ENCODE assay signal across 9 cellular contexts in the genomic region with DNA sequence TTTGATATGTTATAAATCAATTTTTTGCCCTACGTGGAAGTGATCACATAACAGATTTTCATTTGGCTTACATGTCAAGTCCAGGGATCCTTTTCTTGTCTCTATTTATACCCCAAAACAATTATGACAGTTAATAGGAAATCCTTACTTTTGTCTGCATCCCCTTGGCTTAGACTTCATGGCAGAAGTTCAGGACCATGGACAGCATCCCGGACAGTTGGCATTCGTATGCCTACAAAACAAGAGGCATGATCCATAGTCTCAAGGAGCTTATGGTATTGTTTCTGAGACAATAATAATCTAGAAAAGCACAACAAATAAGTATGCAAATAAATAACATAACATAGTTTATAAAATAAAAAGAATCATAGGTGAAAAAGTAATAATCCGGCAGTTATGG.
DNase-seq lines count a peak whose midpoint lies in the region; ATAC-seq, FAIRE-seq and TF ChIP-seq lines count a peak whose summit lies in the region.
"Had no signal": no experiment of that assay in that cellular context is flagged by ENCODE, and none has a peak within 500 bp of the region (broad histone marks: within the 10 kb centered on the region; RNA-seq: fewer than 3 reads in every experiment).

No MANE protein-coding gene starts in this region.

- no peak overlapping the region for H2BK5ac ChIP-seq in mesenchymal stem cell (ENCODE audit: low read depth, low read length, poor library complexity, severe bottlenecking)

- H2AK5ac ChIP-seq in mesenchymal stem cell (ENCODE audit: low read length, severe bottlenecking) = no peak overlapping the region

- H3K27me3 ChIP-seq in Karpas-422 (ENCODE audit: low read length) = no peaks in the 10 kb centered on the region
- no peaks in the 10 kb centered on the region for H3K27me3 ChIP-seq in mesenchymal stem cell (ENCODE audit: control insufficient read depth in 1 of 2, insufficient read depth in 1 of 2, low read length in 2 of 2)

- H4K91ac ChIP-seq in mesenchymal stem cell (ENCODE audit: low read length) = no peak overlapping the region

- H3K18ac ChIP-seq in mesenchymal stem cell (ENCODE audit: low read depth in 1 of 2, low read length in 2 of 2) = no peak overlapping the region

- H3K4ac ChIP-seq in mesenchymal stem cell (ENCODE audit: low read depth in 1 of 2, low read length in 2 of 2) = no peak overlapping the region

- H3K27ac ChIP-seq in Karpas-422 (ENCODE audit: low read length) (no peak overlapping the region), mesenchymal stem cell (ENCODE audit: low read length, poor library complexity, severe bottlenecking) (no peak overlapping the region)

- no peak overlapping the region for H2BK15ac ChIP-seq in mesenchymal stem cell (ENCODE audit: low read depth, poor library complexity, severe bottlenecking)

- H3K79me1 ChIP-seq in mesenchymal stem cell (replicated peaks; ENCODE audit: low read length, poor library complexity, severe bottlenecking) = no peaks in the 10 kb centered on the region

- H2BK12ac ChIP-seq in mesenchymal stem cell (ENCODE audit: low read length in 2 of 2) = no peak overlapping the region

- no peak overlapping the region for H3K14ac ChIP-seq in mesenchymal stem cell (ENCODE audit: low read length in 2 of 2)

- no peak for FAIRE-seq in RCC 7860 (lab: Jason Lieb, UNC)
- FAIRE-seq: TTC549 had no signal

- H3K9me3 ChIP-seq in Karpas-422 (ENCODE audit: low read length) = peaks cover 4% of the 10 kb centered on the region; the same call in 1 of the 2 replicates
- peaks cover 4% of the 10 kb centered on the region for H3K9me3 ChIP-seq in mesenchymal stem cell (ENCODE audit: control insufficient read depth, low read length)

- no peak overlapping the region for H4K8ac ChIP-seq in mesenchymal stem cell (ENCODE audit: low read length)

- in situ Hi-C loops in astrocyte of the cerebellum (cut with HindIII; ENCODE audit: low sequenced_read_pairs) = no loop called here

- TF ChIP-seq CTCF in GM12865 (IDR thresholded peaks at IDR 0.05; ENCODE audit: insufficient read depth, low read depth, low read length, missing control alignments) (no peak), astrocyte of the cerebellum (IDR thresholded peaks at IDR 0.05; ENCODE audit: low read depth, low read length, missing control alignments) (no peak)

- no peak for ATAC-seq in GM21576 (IDR thresholded peaks at IDR 0.05; ENCODE audit: unreplicated experiment)

- no peaks in the 10 kb centered on the region for H3K79me2 ChIP-seq in Karpas-422 (ENCODE audit: low read length)

- no peaks in the 10 kb centered on the region for H3K36me3 ChIP-seq in Karpas-422 (ENCODE audit: insufficient read depth, low read length)
- no peaks in the 10 kb centered on the region for H3K36me3 ChIP-seq in mesenchymal stem cell (ENCODE audit: control insufficient read depth in 1 of 2, insufficient read depth in 2 of 2, low read depth in 1 of 2, low read length in 2 of 2)

- no peak overlapping the region for H3K4me2 ChIP-seq in Karpas-422 (ENCODE audit: low read depth, low read length, poor library complexity, severe bottlenecking)
- H3K4me2 ChIP-seq in mesenchymal stem cell (ENCODE audit: low read length, poor library complexity, severe bottlenecking) = no peak overlapping the region

- peak; percentile 38 for DNase-seq in GM12865 (ENCODE audit: low read depth)
- peak; percentile 63 for DNase-seq in Karpas-422
- DNase-seq in astrocyte of the cerebellum (ENCODE audit: low read depth) = peak; percentile 42
- DNase-seq in mesenchymal stem cell = peak; percentile 48
- no peak for DNase-seq in RCC 7860 (ENCODE audit: low spot score)
- no peak for DNase-seq in cerebellum (ENCODE audit: low spot score)
- DNase-seq in T-helper 9 cell = no peak

- H3K4me1 ChIP-seq in Karpas-422 (ENCODE audit: low read length) = no peaks in the 10 kb centered on the region
- no peaks in the 10 kb centered on the region for H3K4me1 ChIP-seq in mesenchymal stem cell (ENCODE audit: control insufficient read depth, insufficient read depth, low read depth, low read length)

- H2AFZ ChIP-seq in Karpas-422 (ENCODE audit: low read length) (no peak overlapping the region), mesenchymal stem cell (ENCODE audit: low read depth, low read length) (no peak overlapping the region)

- no peak overlapping the region for H2BK120ac ChIP-seq in mesenchymal stem cell (ENCODE audit: low read depth, low read length)

- H3K9ac ChIP-seq in Karpas-422 (ENCODE audit: low read length) (no peak overlapping the region), mesenchymal stem cell (ENCODE audit: low read length) (no peak overlapping the region)

- no peaks in the 10 kb centered on the region for H4K20me1 ChIP-seq in Karpas-422 (ENCODE audit: insufficient read depth, low read depth, low read length)

- H3K9me2 ChIP-seq in Karpas-422 (replicated peaks; ENCODE audit: insufficient read depth, low read length) = no peaks in the 10 kb centered on the region

- 27% methylated on average over 3 of the region's 4 CpGs for WGBS in mesenchymal stem cell

- H3K23ac ChIP-seq in mesenchymal stem cell (ENCODE audit: low read length in 2 of 2) = no peak overlapping the region

- no peak overlapping the region for H3K4me3 ChIP-seq in GM12865 (ENCODE audit: low read depth, low read length)
- H3K4me3 ChIP-seq in Karpas-422 (ENCODE audit: low read length) = no peak overlapping the region
- no peak overlapping the region for H3K4me3 ChIP-seq in astrocyte of the cerebellum (ENCODE audit: low read depth, low read length)
- no peak overlapping the region for H3K4me3 ChIP-seq in mesenchymal stem cell (ENCODE audit: insufficient read depth in 1 of 2, low read depth in 1 of 2, low read length in 2 of 2)

Comparison
In these comparisons a context has a peak if more than half of its experiments do, and no peak if none do; other contexts are left out.
1. DNase-seq: peak in GM12865 (single experiment), Karpas-422 (single experiment), astrocyte of the cerebellum (single experiment) and mesenchymal stem cell (single experiment); none in RCC 7860 (single experiment), cerebellum (single experiment) and T-helper 9 cell (single experiment).